In genomic region chr4:111164556-111164955, GRCh38 we compare ENCODE assay signal across 8 cellular contexts.
A peak's percentile ranks its signal among the peaks of the same experiment; 100 is the strongest.
DNase-seq lines count a peak whose midpoint lies in the region; ATAC-seq, FAIRE-seq and TF ChIP-seq lines count a peak whose summit lies in the region.
"Not testable (repeated sequence)": the region's sequence is repeated elsewhere in the genome, so short reads cannot be mapped to it uniquely, and the experiment has no call there.

No MANE protein-coding gene starts in this region.

- whole genome bisulfite sequencing in IMR-90 (ENCODE audit: extremely low coverage in 2 of 2, insufficient read length in 1 of 2), 2 experiments = 81% methylated on average over 2 of the region's 4 CpGs; no CpG with 5 or more reads in 1 of the 2 experiments
- 80% methylated on average over 3 of the region's 4 CpGs; no CpG with 5 or more reads in 1 of the 2 experiments for WGBS in H1 (ENCODE audit: extremely low coverage in 1 of 2, insufficient coverage in 1 of 2, insufficient read length in 1 of 2, insufficient replicate concordance in 2 of 2, low coverage in 1 of 2, low lambda C conversion rate in 2 of 2, missing lambda C conversion rate in 1 of 2), 2 experiments
- WGBS in testis, 2 donors = 59 to 80% methylated on average over 1 to 4 of the region's 4 CpGs

- TF ChIP-seq EP300 in H1 (IDR thresholded peaks at IDR 0.05; ENCODE audit: borderline replicate concordance in 1 of 2, low read depth in 2 of 2, low read length in 2 of 2) = not testable (repeated sequence)

- TF ChIP-seq CTCF in BE2C (IDR thresholded peaks at IDR 0.05; ENCODE audit: low read depth, low read length) = peak; percentile 61
- TF ChIP-seq CTCF in GM10266 (IDR thresholded peaks at IDR 0.05; ENCODE audit: control insufficient read depth, insufficient read depth, low read depth, missing control alignments) = peak; percentile 14
- TF ChIP-seq CTCF in IMR-90 (conservative IDR thresholded peaks at IDR 0.05; ENCODE audit: low read depth, low read length) = peak; percentile 18; the same call in 1 of the 2 replicates
- TF ChIP-seq CTCF in SU-DHL-6 (IDR thresholded peaks at IDR 0.05; ENCODE audit: insufficient read depth, low read length, poor library complexity, severe bottlenecking) = peak; percentile 11
- TF ChIP-seq CTCF in H1 (IDR thresholded peaks at IDR 0.05; ENCODE audit: control extremely low read depth in 1 of 3, insufficient read depth in 1 of 3, low read depth in 1 of 3, low read length in 3 of 3) = peak; percentile 68 to 75 (median 70)
- TF ChIP-seq CTCF in testis (IDR thresholded peaks at IDR 0.05) = not testable (repeated sequence)

- H4K20me1 ChIP-seq in IMR-90 (ENCODE audit: insufficient read depth, low read length); SU-DHL-6 (ENCODE audit: low read depth, low read length); H1 (replicated peaks in 1 of 2; ENCODE audit: control insufficient read depth in 1 of 2, insufficient read depth in 2 of 2, low read length in 2 of 2): not testable (repeated sequence)

- H4K8ac ChIP-seq in IMR-90 (ENCODE audit: low read depth in 2 of 2, low read length in 2 of 2); H1 (ENCODE audit: extremely low read depth, insufficient read depth, low read length): not testable (repeated sequence)

- not testable (repeated sequence) for H3K27ac ChIP-seq in IMR-90 (ENCODE audit: insufficient read depth, low read length); SU-DHL-6 (ENCODE audit: low read depth, low read length); H1 (ENCODE audit: low read depth, low read length); testis

- in situ Hi-C loops in IMR-90 (cut with MboI; ENCODE audit: low sequenced_read_pairs) = not testable (repeated sequence)

- CTCF ChIA-PET in IMR-90 (lab: Yijun Ruan, JAX) = not testable (repeated sequence)
- CTCF ChIA-PET in H1 (lab: Charles Lee; ENCODE audit: partially characterized antibody) = interaction anchor here (0.6 to 1.7 kb wide), 14 partner anchors 8 to 644 kb away, joined by 3 to 4 read pairs (median 3); no protein-coding TSS in a partner anchor

- H3K9ac ChIP-seq in IMR-90 (ENCODE audit: low read depth, low read length); SU-DHL-6 (ENCODE audit: low read length); H1 (replicated peaks in 1 of 4; ENCODE audit: extremely low read depth in 1 of 4, low read depth in 3 of 4, low read length in 3 of 4): not testable (repeated sequence)

- not testable (repeated sequence) for H2AK5ac ChIP-seq in IMR-90 (ENCODE audit: low read depth, low read length); H1 (ENCODE audit: low read depth, low read length)

- not testable (repeated sequence) for H3K27me3 ChIP-seq in BE2C; IMR-90 (ENCODE audit: control insufficient read depth, insufficient read depth, low read length); SU-DHL-6 (ENCODE audit: low read length); H1 (replicated peaks in 1 of 4; ENCODE audit: control insufficient read depth in 3 of 4, extremely low read depth in 1 of 4, insufficient read depth in 3 of 4, low read length in 3 of 4); testis

- H2AK9ac ChIP-seq in IMR-90 (replicated peaks; ENCODE audit: low read depth, low read length, poor library complexity) = not testable (repeated sequence)

- not testable (repeated sequence) for H3K4me1 ChIP-seq in BE2C; IMR-90 (ENCODE audit: control insufficient read depth, insufficient read depth, low read length); H1 (replicated peaks in 1 of 4; ENCODE audit: control insufficient read depth in 3 of 4, insufficient read depth in 4 of 4, low read length in 3 of 4); testis

- ATAC-seq in IMR-90 (ENCODE audit: low read depth) = not testable (repeated sequence)

- H3K9me3 ChIP-seq in BE2C; IMR-90 (ENCODE audit: control insufficient read depth, insufficient read depth, low read length); SU-DHL-6 (ENCODE audit: insufficient read depth, low read length); H1 (ENCODE audit: insufficient read depth in 2 of 2, low read depth in 1 of 2, low read length in 1 of 2); testis: not testable (repeated sequence)

- not testable (repeated sequence) for H2BK15ac ChIP-seq in IMR-90 (ENCODE audit: low read depth, low read length); H1 (ENCODE audit: low read length)

- not testable (repeated sequence) for H4K91ac ChIP-seq in IMR-90 (ENCODE audit: insufficient read depth, low read depth, low read length); H1 (replicated peaks; ENCODE audit: insufficient read length, low read length)

- not testable (repeated sequence) for H2BK20ac ChIP-seq in IMR-90 (ENCODE audit: low read depth, low read length); H1 (ENCODE audit: low read length)

- not testable (repeated sequence) for H3K79me2 ChIP-seq in SU-DHL-6 (ENCODE audit: insufficient read depth, low read length); H1 (ENCODE audit: control insufficient read depth in 1 of 2, insufficient read depth in 2 of 2, low read length in 2 of 2)

- POLR2A ChIA-PET in IMR-90 (lab: Charles Lee; ENCODE audit: unreplicated experiment) = not testable (repeated sequence)
- POLR2A ChIA-PET in H1 (lab: Charles Lee; ENCODE audit: partially characterized antibody) = interaction anchor here (0.6 kb wide), 1 partner anchor 1021 kb away, joined by 3 read pairs; no protein-coding TSS in a partner anchor

- not testable (repeated sequence) for H3K23ac ChIP-seq in IMR-90 (ENCODE audit: low read depth, low read length); H1 (ENCODE audit: insufficient read length)

- intact Hi-C loops in IMR-90 (cut with micrococcal nuclease); testis (cut with DNase I; ENCODE audit: low total_unique reads): not testable (repeated sequence)

- not testable (repeated sequence) for TF ChIP-seq POLR2A in IMR-90 (IDR thresholded peaks at IDR 0.05; ENCODE audit: low read depth, low read length); H1 (IDR thresholded peaks at IDR 0.05; ENCODE audit: control extremely low read depth in 1 of 2, low read depth in 2 of 2, low read length in 2 of 2); testis (IDR thresholded peaks at IDR 0.05)

- FAIRE-seq in H1 (lab: Jason Lieb, UNC) = not testable (repeated sequence)

- H3K79me1 ChIP-seq in IMR-90 (ENCODE audit: low read depth in 1 of 2, low read length in 2 of 2); H1 (ENCODE audit: low read depth, low read length): not testable (repeated sequence)

- not testable (repeated sequence) for H3K9me1 ChIP-seq in IMR-90 (ENCODE audit: insufficient read depth, low read length)

- peak; percentile 39 for TF ChIP-seq RAD21 in IMR-90 (IDR thresholded peaks at IDR 0.05; ENCODE audit: low read length)
- peak; percentile 74 to 79 for TF ChIP-seq RAD21 in H1 (IDR thresholded peaks at IDR 0.05 in 1 of 2, conservative IDR thresholded peaks at IDR 0.05 in 1 of 2; ENCODE audit: low read depth in 2 of 2, low read length in 2 of 2)

- H3K14ac ChIP-seq in IMR-90 (replicated peaks; ENCODE audit: low read depth, low read length); H1 (ENCODE audit: insufficient read length): not testable (repeated sequence)

- not testable (repeated sequence) for H3K36me3 ChIP-seq in BE2C; IMR-90 (ENCODE audit: control insufficient read depth, insufficient read depth, low read length); SU-DHL-6 (ENCODE audit: low read length); H1 (ENCODE audit: control insufficient read depth in 2 of 4, insufficient read depth in 4 of 4, low read length in 3 of 4); testis (ENCODE audit: low read depth, missing control alignments)

- not testable (repeated sequence) for H3K18ac ChIP-seq in IMR-90 (ENCODE audit: low read depth, low read length); H1 (ENCODE audit: extremely low read depth, low read length)

- H2BK5ac ChIP-seq in IMR-90 (ENCODE audit: low read depth, low read length, poor library complexity, severe bottlenecking); H1 (ENCODE audit: low read depth, low read length): not testable (repeated sequence)

- H2BK12ac ChIP-seq in H1 (ENCODE audit: low read depth, low read length) = not testable (repeated sequence)

- not testable (repeated sequence) for H3K23me2 ChIP-seq in H1 (ENCODE audit: low read depth, low read length)

- DNase-seq in BE2C (peak; percentile 79), IMR-90 (peak; percentile 4), NCI-H748 (lab: John Stamatoyannopoulos, UW; ENCODE audit: unreplicated experiment) (peak; percentile 6), H1 (ENCODE audit: low read depth in 1 of 2, low spot score in 2 of 2) (peak; percentile 46 to 83), iPS-NIHi7 (ENCODE audit: extremely low spot score) (peak; percentile 14), testis (peak; percentile 57)
- not testable (repeated sequence) for DNase-seq in GM10266 (ENCODE audit: extremely low spot score)

- H2BK120ac ChIP-seq in IMR-90 (ENCODE audit: low read depth, low read length); H1 (replicated peaks; ENCODE audit: low read depth, low read length): not testable (repeated sequence)

- BruUV-seq in IMR-90 (replicated peaks; lab: Mats Ljungman, UMichigan) = not testable (repeated sequence)

- not testable (repeated sequence) for H3F3A ChIP-seq in SU-DHL-6 (ENCODE audit: insufficient read depth)

- dilution Hi-C loops in IMR-90 (cut with HindIII; ENCODE audit: low sequenced_read_pairs, unreplicated experiment) = not testable (repeated sequence)

- not testable (repeated sequence) for H2AFZ ChIP-seq in IMR-90 (replicated peaks; ENCODE audit: low read length, poor library complexity); SU-DHL-6 (ENCODE audit: low read depth, low read length, severe bottlenecking); H1 (ENCODE audit: low read length)

- H3K56ac ChIP-seq in IMR-90 (ENCODE audit: extremely low read depth, insufficient read depth, low read length); H1 (replicated peaks; ENCODE audit: insufficient read length, low read depth, low read length): not testable (repeated sequence)

- not testable (repeated sequence) for H3K4me3 ChIP-seq in BE2C (ENCODE audit: low read depth, low read length); IMR-90 (ENCODE audit: insufficient read depth, low read depth, low read length); SU-DHL-6 (ENCODE audit: insufficient read depth, low read length, poor library complexity, severe bottlenecking); H1 (ENCODE audit: extremely low read depth in 1 of 4, insufficient read depth in 2 of 4, low read depth in 3 of 4, low read length in 4 of 4); testis

- not testable (repeated sequence) for H3K4me2 ChIP-seq in IMR-90 (ENCODE audit: low read depth, low read length); SU-DHL-6 (ENCODE audit: low read depth, low read length, poor library complexity, severe bottlenecking); H1 (ENCODE audit: insufficient read depth in 1 of 2, low read depth in 2 of 2, low read length in 2 of 2)

- not testable (repeated sequence) for H3K4ac ChIP-seq in IMR-90 (ENCODE audit: low read depth, low read length); H1 (replicated peaks; ENCODE audit: insufficient read length, low read depth, low read length)

- not testable (repeated sequence) for H4K5ac ChIP-seq in IMR-90 (ENCODE audit: low read depth, low read length); H1 (ENCODE audit: insufficient read length, low read depth, low read length)

- not testable (repeated sequence) for H3K9me2 ChIP-seq in SU-DHL-6 (replicated peaks; ENCODE audit: insufficient read depth, low read length)
